Comparison of ENCODE assay signal across 8 cellular contexts in genomic region chr1:112619518-112620458, GRCh38. TPM values are rescaled to one million over a fixed set of nuclear protein-coding genes. Genes with fewer than 3 reads are reported as not detected.
DNase-seq lines count a peak whose midpoint lies in the region; ATAC-seq and TF ChIP-seq lines count a peak whose summit lies in the region.

CAPZA1 (plus strand) TSS chr1:112619832; CDS start chr1:112619845, 13 bp downstream.

- no peak; the same call in 1 of the 2 replicates for TF ChIP-seq EP300 in Ishikawa (IDR thresholded peaks at IDR 0.05; ENCODE audit: borderline replicate concordance)

- TF ChIP-seq RAD21 in Ishikawa (IDR thresholded peaks at IDR 0.05; ENCODE audit: low read depth), result no peak

- ATAC-seq in GM21576 (IDR thresholded peaks at IDR 0.05; ENCODE audit: unreplicated experiment), result peak; percentile 82

- peak; percentile 83 for DNase-seq in DMS153 (lab: John Stamatoyannopoulos, UW)
- peak; percentile 59 for DNase-seq in OCI-M2 (lab: John Stamatoyannopoulos, UW; ENCODE audit: unreplicated experiment)
- DNase-seq in activated T-cell treated with anti-CD3 and anti-CD28 coated beads for 4 hours, result peak; percentile 80
- DNase-seq in epithelial cell of prostate (ENCODE audit: low read depth, low spot score), result peak; percentile 51
- DNase-seq in mucosa of gallbladder (ENCODE audit: low spot score), result peak; percentile 93
- peak; percentile 81 for DNase-seq in stimulated activated CD8-positive, alpha-beta memory T cell treated with anti-CD3 and anti-CD28 coated beads, Interleukin-4, amount 100 ng/mL, for 24 hours (ENCODE audit: low read depth)

- H3K27ac ChIP-seq in epithelial cell of prostate, result peak within 1 kb of the TSS; percentile 99

TF ChIP-seq in Ishikawa, 13 proteins besides CTCF, POLR2A, EP300 and RAD21:
- TF ChIP-seq TAF1 (IDR thresholded peaks at IDR 0.05; ENCODE audit: low read depth) (peak; percentile 96), FOXM1 (IDR thresholded peaks at IDR 0.05; ENCODE audit: borderline replicate concordance, low read depth) (peak; percentile 28; the same call in 1 of the 2 replicates), YY1 (IDR thresholded peaks at IDR 0.05; ENCODE audit: low read depth) (peak; percentile 97), EGR1 (IDR thresholded peaks at IDR 0.05) (peak; percentile 26; the same call in 1 of the 2 replicates), NFIC (IDR thresholded peaks at IDR 0.05) (no peak; the same call in 1 of the 2 replicates), TEAD4 (IDR thresholded peaks at IDR 0.05) (0 out of 2 replicates have a peak, but pooled peaks have one; percentile 6), USF1 (IDR thresholded peaks at IDR 0.05) (no peak), TCF12 (IDR thresholded peaks at IDR 0.05; ENCODE audit: low read depth) (peak; percentile 22; the same call in 1 of the 2 replicates), REST (IDR thresholded peaks at IDR 0.05; ENCODE audit: low read depth) (no peak), CEBPB (IDR thresholded peaks at IDR 0.05) (peak; percentile 45; the same call in 1 of the 2 replicates), MAX (IDR thresholded peaks at IDR 0.05) (peak; percentile 70), ZBTB7A (IDR thresholded peaks at IDR 0.05; ENCODE audit: low read depth) (peak; percentile 50; the same call in 1 of the 2 replicates), CREB1 (IDR thresholded peaks at IDR 0.05; ENCODE audit: low read depth) (peak; percentile 94)

RNA-seq across cellular contexts. Expression of gene CAPZA1, which starts in this region (rescaled TPM):
- total RNA-seq in mucosa of gallbladder, result 97.8 TPM

Comparison
In these comparisons a context has a peak if more than half of its experiments do, and no peak if none do; other contexts are left out.
1. Peak in every context shown above with its lines: DNase-seq, ATAC-seq and H3K27ac ChIP-seq.